In genomic region chr16:46650224-46650623, GRCh38 we compare ENCODE assay signal across 15 cellular contexts. TPM values are rescaled to one million over a fixed set of nuclear protein-coding genes. Genes with fewer than 3 reads are reported as not detected.
A peak's percentile ranks its signal among the peaks of the same experiment; 100 is the strongest.
DNase-seq lines count a peak whose midpoint lies in the region; ATAC-seq and TF ChIP-seq lines count a peak whose summit lies in the region.
"Had no signal": no experiment of that assay in that cellular context is flagged by ENCODE, and none has a peak within 500 bp of the region (broad histone marks: within the 10 kb centered on the region; RNA-seq: fewer than 3 reads in every experiment).

No MANE protein-coding gene starts in this region.

- H3K36me3 ChIP-seq in colonic mucosa (no peaks in the 10 kb centered on the region), left lung (peaks cover 0 to 9% of the 10 kb centered on the region in 2 donors), uterus (no peaks in the 10 kb centered on the region)

- H3K27me3 ChIP-seq in colonic mucosa (no peaks in the 10 kb centered on the region), left lung (no peaks in the 10 kb centered on the region), uterus (no peaks in the 10 kb centered on the region)
- H3K27me3 ChIP-seq: tibial nerve had no signal

- DNase-seq in NCI-H82 (lab: John Stamatoyannopoulos, UW) (peak; percentile 38), NCI-H82 treated with DMSO at 0.1 percent for 48 hours (lab: John Stamatoyannopoulos, UW; ENCODE audit: unreplicated experiment) (no peak), colonic mucosa (no peak), left lung (no peak), uterus (peak; percentile 28 to 46), Kasumi-1 (lab: John Stamatoyannopoulos, UW) (no peak), GDM1 (lab: John Stamatoyannopoulos, UW) (no peak)
- DNase-seq: activated CD8-positive, alpha-beta T cell treated with anti-CD3 and anti-CD28 coated beads, Interleukin-2, amount 10 ng/mL, durations not matched to agents 7 days and 5 days; activated effector memory CD4-positive, alpha-beta T cell treated with anti-CD3 and anti-CD28 coated beads, Interleukin-2, amount 50 U/mL, for 16 hours; kidney; naive thymus-derived CD8-positive, alpha-beta T cell; NCI-H446 had no signal

- no peaks in the 10 kb centered on the region for H3K9me3 ChIP-seq in colonic mucosa
- H3K9me3 ChIP-seq in left lung = no peaks in the 10 kb centered on the region
- no peaks in the 10 kb centered on the region for H3K9me3 ChIP-seq in uterus
- H3K9me3 ChIP-seq: tibial nerve had no signal

- TF ChIP-seq CTCF in colonic mucosa (IDR thresholded peaks at IDR 0.05) = no peak
- TF ChIP-seq CTCF in left lung (IDR thresholded peaks at IDR 0.05) = no peak
- TF ChIP-seq CTCF in uterus (IDR thresholded peaks at IDR 0.05) = no peak

- intact Hi-C loops in colonic mucosa (cut with DNase I) = no loop called here
- intact Hi-C loops in left lung (cut with DNase I) = no loop called here
- intact Hi-C loops in uterus (cut with DNase I; ENCODE audit: low total_unique reads) = no loop called here

- H3K27ac ChIP-seq in colonic mucosa (peak overlapping the region; percentile 27), left lung (peak overlapping the region in 1 of 2 donors; percentile 69), uterus (peak overlapping the region; percentile 55 to 65)
- H3K27ac ChIP-seq: HL-60 had no signal

- H3K4me3 ChIP-seq in colonic mucosa (no peak overlapping the region), left lung (no peak overlapping the region), uterus (peak overlapping the region in 1 of 2 donors; percentile 21)
- H3K4me3 ChIP-seq: tibial nerve had no signal

- ATAC-seq in left lung = peak; percentile 74
- ATAC-seq in HG02884 (IDR thresholded peaks at IDR 0.05; ENCODE audit: unreplicated experiment) = no peak
- ATAC-seq: activated CD8-positive, alpha-beta T cell treated with anti-CD3 and anti-CD28 coated beads, Interleukin-2, amount 10 ng/mL, durations not matched to agents 7 days and 5 days; naive thymus-derived CD8-positive, alpha-beta T cell had no signal

- H3K9ac ChIP-seq in colonic mucosa (ENCODE audit: low read depth in 2 of 2, low read length in 2 of 2) = no peak overlapping the region

- H3K4me1 ChIP-seq in colonic mucosa = no peaks in the 10 kb centered on the region
- H3K4me1 ChIP-seq in left lung = no peaks in the 10 kb centered on the region
- no peaks in the 10 kb centered on the region for H3K4me1 ChIP-seq in uterus
- H3K4me1 ChIP-seq: tibial nerve had no signal

- TF ChIP-seq POLR2A in uterus (IDR thresholded peaks at IDR 0.05) = no peak

RNA-seq across cellular contexts. Expression of gene SHCBP1, which starts 29.0 kb away (rescaled TPM):
- total RNA-seq in colonic mucosa (10 to 100 TPM in 1 of 2 donors, 1 to 10 TPM in 1; 4.6 to 25.1 TPM), left lung (1 to 10 TPM; 5.6 to 8.6 TPM), uterus (10 to 100 TPM in 1 of 4 donors, not detected in 3; 11.8 TPM)

RNA-seq across cellular contexts. Expression of gene VPS35, which starts 38.8 kb away (rescaled TPM):
- total RNA-seq in colonic mucosa (100 to 1,000 TPM; 121 to 124 TPM), left lung (100 to 1,000 TPM; 102 to 116 TPM), uterus (100 to 1,000 TPM in 1 of 4 donors, 10 to 100 TPM in 3; 23.1 to 183 (median 67.4) TPM)

RNA-seq across cellular contexts. Expression of gene ORC6, which starts 39.2 kb away (rescaled TPM):
- 10 to 100 TPM in 1 of 2 donors, 1 to 10 TPM in 1; 6.8 to 28.4 TPM for total RNA-seq in colonic mucosa
- total RNA-seq in left lung = 1 to 10 TPM; 7.4 to 7.7 TPM
- total RNA-seq in uterus = 10 to 100 TPM in 1 of 4 donors, 1 to 10 TPM in 2, not detected in 1; 1.2 to 11.3 (median 1.3) TPM

Comparison
In these comparisons a context has a peak if more than half of its experiments do, and no peak if none do; other contexts are left out.
1. DNase-seq: peak in NCI-H82 (single experiment) and uterus (2 of 2); none in NCI-H82 treated with DMSO at 0.1 percent for 48 hours (single experiment), colonic mucosa (single experiment), left lung (0 of 2), Kasumi-1 (0 of 2) and GDM1 (single experiment).